Comparison of ENCODE assay signal across 18 cellular contexts in the genomic region with DNA sequence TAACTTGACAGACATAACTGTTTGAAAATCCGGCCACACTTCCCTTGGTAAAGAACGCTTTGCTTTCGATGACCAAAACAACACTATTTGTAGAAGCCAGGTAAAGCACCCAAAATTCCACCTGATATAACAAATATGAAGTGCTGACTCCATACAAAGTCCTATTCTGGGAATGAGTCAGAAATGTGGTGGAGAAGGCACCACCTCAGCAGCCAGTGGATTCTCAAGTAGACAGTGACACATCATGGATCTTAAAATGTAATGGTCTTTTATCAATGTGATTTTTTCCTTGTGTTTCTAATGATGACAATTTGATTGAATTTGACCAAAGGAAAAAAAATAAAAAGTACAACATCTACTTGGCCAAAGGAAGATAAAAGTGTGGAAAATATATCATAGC.
A peak's percentile ranks its signal among the peaks of the same experiment; 100 is the strongest.
DNase-seq lines count a peak whose midpoint lies in the region; ATAC-seq, FAIRE-seq and TF ChIP-seq lines count a peak whose summit lies in the region.
"Had no signal": no experiment of that assay in that cellular context is flagged by ENCODE, and none has a peak within 500 bp of the region (broad histone marks: within the 10 kb centered on the region; RNA-seq: fewer than 3 reads in every experiment).

No MANE protein-coding gene starts in this region.

- no peak overlapping the region for H2AFZ ChIP-seq in GM12878 (ENCODE audit: control insufficient read depth, low read depth, low read length)

- SMC1A ChIA-PET in GM12878 (lab: Charles Lee; ENCODE audit: uncharacterized antibody, unreplicated experiment) = interaction anchor here (1.8 to 4.7 kb wide), 3 partner anchors 10 to 40 kb away, joined by 4 to 30 read pairs (median 21); no protein-coding TSS in a partner anchor

- H3K27ac ChIP-seq in GM12878 (ENCODE audit: control insufficient read depth, insufficient read depth) (no peak overlapping the region), testis (no peak overlapping the region)

- no peaks in the 10 kb centered on the region for H3K79me2 ChIP-seq in GM12878 (ENCODE audit: control insufficient read depth, insufficient read depth, low read length)

- H3K4me1 ChIP-seq in GM12878 (ENCODE audit: control insufficient read depth, insufficient read depth, low read length) = peaks cover 57% of the 10 kb centered on the region
- H3K4me1 ChIP-seq in testis = no peaks in the 10 kb centered on the region

- POLR2A ChIA-PET in GM12878 (lab: Charles Lee) = no interaction called here

- in situ Hi-C loops in GM12878 (cut with MboI) = no loop called here

- TF ChIP-seq EP300 in GM12878 (IDR thresholded peaks at IDR 0.05; ENCODE audit: borderline replicate concordance in 1 of 2, control insufficient read depth in 1 of 2, low read depth in 2 of 2, low read length in 2 of 2) = no peak

- TF ChIP-seq POLR2A in GM12878 (IDR thresholded peaks at IDR 0.05; ENCODE audit: low read depth, low read length) (no peak), testis (IDR thresholded peaks at IDR 0.05) (no peak), erythroblast (IDR thresholded peaks at IDR 0.05; ENCODE audit: low read length) (no peak)

- TF ChIP-seq CTCF in AG10803 (conservative IDR thresholded peaks at IDR 0.05; ENCODE audit: low read length) (no peak), GM12878 (IDR thresholded peaks at IDR 0.05 in 2 of 3, conservative IDR thresholded peaks at IDR 0.05 in 1 of 3; ENCODE audit: control insufficient read depth in 2 of 3, extremely low read depth in 1 of 3, insufficient read depth in 1 of 3, low read depth in 3 of 3, low read length in 3 of 3) (no peak), testis (IDR thresholded peaks at IDR 0.05) (no peak)

- BruUV-seq in GM12878 (replicated peaks; lab: Mats Ljungman, UMichigan) = no TSS peak

- H4K20me1 ChIP-seq in GM12878 (ENCODE audit: control insufficient read depth, insufficient read depth) = no peaks in the 10 kb centered on the region

- RAD21 ChIA-PET in GM12878 (lab: Charles Lee; ENCODE audit: unreplicated experiment) = interaction anchor here (0.6 to 2.7 kb wide), 3 partner anchors 9 to 38 kb away, joined by 3 to 11 read pairs (median 4); no protein-coding TSS in a partner anchor

- DNase-seq in AG10803 (ENCODE audit: low read depth) (peak; percentile 37), HT1080 (ENCODE audit: low read depth) (peak; percentile 51), GM12878 (ENCODE audit: low read depth, low spot score) (no peak), iris pigment epithelial cell (ENCODE audit: low read depth) (peak; percentile 84), testis (no peak), erythroblast (lab: John Stamatoyannopoulos, UW) (no peak), cortex of kidney (lab: John Stamatoyannopoulos, UW) (no peak)
- DNase-seq: activated B cell treated with CpG ODN at 0.5 μM for 24 hours; activated CD8-positive, alpha-beta T cell treated with anti-CD3 and anti-CD28 coated beads, Interleukin-2, amount 10 ng/mL, durations not matched to agents 7 days and 5 days; activated naive CD8-positive, alpha-beta T cell treated with anti-CD3 and anti-CD28 coated beads, Interleukin-2, amount 10 ng/mL, durations not matched to agents 7 days and 5 days; activated T-cell treated with anti-CD3 and anti-CD28 coated beads, Interleukin-2, amount 50 U/mL, for 72 hours; CD8-positive, alpha-beta memory T cell; NCI-H1092; NCI-H2107; NCI-H524 treated with DMSO at 0.1 percent for 48 hours; T-helper 2 cell had no signal

- H3K27me3 ChIP-seq in GM12878 (replicated peaks in 1 of 2; ENCODE audit: control insufficient read depth in 2 of 2, insufficient read depth in 2 of 2, low read length in 1 of 2) = no peaks in the 10 kb centered on the region
- no peaks in the 10 kb centered on the region for H3K27me3 ChIP-seq in testis

- H3K9me3 ChIP-seq in GM12878 (replicated peaks; ENCODE audit: control insufficient read depth, insufficient read depth, low read length) (peaks cover 3% of the 10 kb centered on the region; the same call in 2 of the 3 replicates), testis (no peaks in the 10 kb centered on the region)

- no peak for TF ChIP-seq RAD21 in GM12878 (IDR thresholded peaks at IDR 0.05; ENCODE audit: insufficient read depth, low read depth, low read length)

- ATAC-seq in GM12878 = no peak
- ATAC-seq in GM19467 (IDR thresholded peaks at IDR 0.05; ENCODE audit: unreplicated experiment) = no peak
- ATAC-seq: activated CD8-positive, alpha-beta T cell treated with anti-CD3 and anti-CD28 coated beads, Interleukin-2, amount 10 ng/mL, durations not matched to agents 7 days and 5 days; activated T-cell treated with anti-CD3 and anti-CD28 coated beads, Interleukin-2, amount 50 U/mL, for 72 hours had no signal

- H3K4me2 ChIP-seq in GM12878 (ENCODE audit: control insufficient read depth, insufficient read depth) = no peak overlapping the region

- H3K36me3 ChIP-seq in GM12878 (ENCODE audit: control insufficient read depth in 2 of 2, insufficient read depth in 2 of 2, low read length in 1 of 2) (no peaks in the 10 kb centered on the region), testis (ENCODE audit: low read depth, missing control alignments) (no peaks in the 10 kb centered on the region)

- no peak overlapping the region for H3K9ac ChIP-seq in GM12878 (ENCODE audit: control insufficient read depth, insufficient read depth, low read length)

- intact Hi-C loops in GM12878 (cut with micrococcal nuclease; ENCODE audit: unreplicated experiment) = loop anchor here (5.0 kb wide), 2 partner anchors 55 to 100 kb away; no protein-coding TSS in a partner anchor
- intact Hi-C loops in testis (cut with DNase I; ENCODE audit: low total_unique reads) = no loop called here

- WGBS in GM12878 (ENCODE audit: insufficient coverage, insufficient replicate concordance, low lambda C conversion rate, missing lambda C conversion rate) = 96% methylated on average over 3 of the region's 3 CpGs
- 98% methylated on average over 3 of the region's 3 CpGs for WGBS in testis, 2 donors

- H3K4me3 ChIP-seq in AG10803 (ENCODE audit: low read length) = no peak overlapping the region
- no peak overlapping the region for H3K4me3 ChIP-seq in GM12878
- H3K4me3 ChIP-seq in testis = no peak overlapping the region

- CTCF ChIA-PET in GM12878 (lab: Yijun Ruan, JAX) = interaction anchor here (1.4 to 3.5 kb wide), 4 partner anchors 11 to 99 kb away, joined by 4 to 10 read pairs (median 5); no protein-coding TSS in a partner anchor

- no peak for FAIRE-seq in GM12878 (lab: Jason Lieb, UNC)
- FAIRE-seq: endometrium had no signal

TF ChIP-seq in GM12878, 131 proteins besides CTCF, POLR2A, EP300 and RAD21:
- TF ChIP-seq RUNX3 (IDR thresholded peaks at IDR 0.05; ENCODE audit: low read length) = peak; percentile 43; the same call in 1 of the 2 replicates
- TF ChIP-seq EED (IDR thresholded peaks at IDR 0.05; ENCODE audit: low read depth) = 0 out of 2 replicates have a peak, but pooled peaks have one; percentile 34
- no peak for TF ChIP-seq FOXM1 (IDR thresholded peaks at IDR 0.05; ENCODE audit: low read depth, low read length)

Comparison
In these comparisons a context has a peak if more than half of its experiments do, and no peak if none do; other contexts are left out.
1. DNase-seq: peak in AG10803 (single experiment), HT1080 (single experiment) and iris pigment epithelial cell (single experiment); none in GM12878 (single experiment), testis (single experiment), erythroblast (0 of 2) and cortex of kidney (single experiment).